9 cellular contexts compared by ENCODE assay signal in the genomic region with DNA sequence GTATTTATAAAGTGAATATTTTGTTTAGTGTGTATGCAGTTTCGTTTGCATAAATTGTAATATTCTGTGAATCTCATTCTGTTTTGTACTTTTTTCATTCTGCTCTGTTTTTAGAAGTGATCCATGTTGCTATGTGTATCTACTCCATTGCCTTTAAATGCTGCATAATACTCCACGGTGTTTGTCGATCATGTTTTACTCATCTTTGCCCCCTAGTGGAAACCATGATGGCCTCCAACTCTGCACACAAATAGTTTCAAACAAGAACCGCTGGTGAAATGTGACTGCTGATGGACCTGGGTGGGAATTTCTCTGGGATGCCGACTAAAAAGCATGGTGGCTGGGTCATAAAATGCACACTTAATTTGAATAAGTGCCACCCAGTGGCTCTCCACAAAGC. TPM values are rescaled to one million over a fixed set of nuclear protein-coding genes. Genes with fewer than 3 reads are reported as not detected.
DNase-seq lines count a peak whose midpoint lies in the region; ATAC-seq and TF ChIP-seq lines count a peak whose summit lies in the region.
"Had no signal": no experiment of that assay in that cellular context is flagged by ENCODE, and none has a peak within 500 bp of the region (broad histone marks: within the 10 kb centered on the region; RNA-seq: fewer than 3 reads in every experiment).

No MANE protein-coding gene starts in this region.

- peaks cover 40% of the 10 kb centered on the region for H3K27me3 Mint-ChIP-seq in CD4-positive, alpha-beta T cell
- H3K27me3 Mint-ChIP-seq in glutamatergic neuron (ENCODE audit: unreplicated experiment), result peaks cover 2% of the 10 kb centered on the region
- peaks cover 30% of the 10 kb centered on the region for H3K27me3 Mint-ChIP-seq in activated CD8-positive, alpha-beta memory T cell treated with anti-CD3 and anti-CD28 coated beads, Interleukin-2, amount 10 ng/mL, durations not matched to agents 7 days and 5 days

- intact Hi-C loops in CD4-positive, alpha-beta T cell (cut with DNase I, micrococcal nuclease), result loop anchor here (1.0 to 2.0 kb wide), 2 partner anchors 183 kb away; no protein-coding TSS in a partner anchor

- peaks cover 4% of the 10 kb centered on the region for H3K27me3 ChIP-seq in CD4-positive, alpha-beta T cell (ENCODE audit: control insufficient read depth, insufficient read depth, low read length)

- H3K36me3 Mint-ChIP-seq in CD4-positive, alpha-beta T cell (ENCODE audit: low read depth), result no peaks in the 10 kb centered on the region
- H3K36me3 Mint-ChIP-seq in glutamatergic neuron (ENCODE audit: unreplicated experiment), result no peaks in the 10 kb centered on the region
- H3K36me3 Mint-ChIP-seq in activated CD8-positive, alpha-beta memory T cell treated with anti-CD3 and anti-CD28 coated beads, Interleukin-2, amount 10 ng/mL, durations not matched to agents 7 days and 5 days, result no peaks in the 10 kb centered on the region

- POLR2A ChIA-PET in CD4-positive, alpha-beta T cell (lab: Charles Lee), result no interaction called here

- CTCF ChIA-PET in CD4-positive, alpha-beta T cell (lab: Charles Lee), result no interaction called here
- CTCF ChIA-PET in activated CD8-positive, alpha-beta memory T cell treated with anti-CD3 and anti-CD28 coated beads, Interleukin-2, amount 10 ng/mL, durations not matched to agents 7 days and 5 days (lab: Charles Lee), result no interaction called here

- peak; percentile 16 for TF ChIP-seq CTCF in CD4-positive, alpha-beta T cell (IDR thresholded peaks at IDR 0.05)
- peak; percentile 54 for TF ChIP-seq CTCF in glutamatergic neuron (IDR thresholded peaks at IDR 0.05; ENCODE audit: partially characterized antibody, unreplicated experiment)

- H3K27ac Mint-ChIP-seq in CD4-positive, alpha-beta T cell, result no peak overlapping the region
- no peak overlapping the region for H3K27ac Mint-ChIP-seq in glutamatergic neuron (ENCODE audit: unreplicated experiment)
- no peak overlapping the region for H3K27ac Mint-ChIP-seq in activated CD8-positive, alpha-beta memory T cell treated with anti-CD3 and anti-CD28 coated beads, Interleukin-2, amount 10 ng/mL, durations not matched to agents 7 days and 5 days

- H3K4me1 Mint-ChIP-seq in CD4-positive, alpha-beta T cell (ENCODE audit: low read depth), result no peaks in the 10 kb centered on the region
- peaks cover 13% of the 10 kb centered on the region for H3K4me1 Mint-ChIP-seq in glutamatergic neuron (ENCODE audit: low read depth, unreplicated experiment)
- peaks cover 6% of the 10 kb centered on the region for H3K4me1 Mint-ChIP-seq in activated CD8-positive, alpha-beta memory T cell treated with anti-CD3 and anti-CD28 coated beads, Interleukin-2, amount 10 ng/mL, durations not matched to agents 7 days and 5 days

- no peak for DNase-seq in CD4-positive, alpha-beta T cell
- DNase-seq in HCEC 1CT (peak; percentile 32), RPMI7951 (ENCODE audit: low read depth) (peak; percentile 39), glutamatergic neuron (no peak), NOMO-1 treated with DMSO at 0.1 percent for 48 hours (lab: John Stamatoyannopoulos, UW; ENCODE audit: unreplicated experiment) (no peak), ureter (ENCODE audit: low spot score) (no peak)
- no peak for DNase-seq in activated CD8-positive, alpha-beta memory T cell treated with anti-CD3 and anti-CD28 coated beads, Interleukin-2, amount 10 ng/mL, durations not matched to agents 7 days and 5 days
- DNase-seq: gastrocnemius medialis had no signal

- no peaks in the 10 kb centered on the region for H3K9me3 Mint-ChIP-seq in CD4-positive, alpha-beta T cell
- peaks cover 10% of the 10 kb centered on the region for H3K9me3 Mint-ChIP-seq in glutamatergic neuron (ENCODE audit: unreplicated experiment)
- no peaks in the 10 kb centered on the region for H3K9me3 Mint-ChIP-seq in activated CD8-positive, alpha-beta memory T cell treated with anti-CD3 and anti-CD28 coated beads, Interleukin-2, amount 10 ng/mL, durations not matched to agents 7 days and 5 days (ENCODE audit: low read depth)

- no peak overlapping the region for H3K4me3 Mint-ChIP-seq in CD4-positive, alpha-beta T cell
- no peak overlapping the region for H3K4me3 Mint-ChIP-seq in glutamatergic neuron (ENCODE audit: unreplicated experiment)
- H3K4me3 Mint-ChIP-seq in activated CD8-positive, alpha-beta memory T cell treated with anti-CD3 and anti-CD28 coated beads, Interleukin-2, amount 10 ng/mL, durations not matched to agents 7 days and 5 days, result no peak overlapping the region

- no peak overlapping the region for H3K27ac ChIP-seq in CD4-positive, alpha-beta T cell (ENCODE audit: low read depth, low read length)
- H3K27ac ChIP-seq: gastrocnemius medialis had no signal

- no peaks in the 10 kb centered on the region for H3K9me3 ChIP-seq in CD4-positive, alpha-beta T cell (ENCODE audit: control insufficient read depth, low read length)
- H3K9me3 ChIP-seq: gastrocnemius medialis had no signal

- no peak for ATAC-seq in CD4-positive, alpha-beta T cell (ENCODE audit: poor library complexity)
- no peak for ATAC-seq in activated CD8-positive, alpha-beta memory T cell treated with anti-CD3 and anti-CD28 coated beads, Interleukin-2, amount 10 ng/mL, durations not matched to agents 7 days and 5 days
- ATAC-seq in GM21786 (IDR thresholded peaks at IDR 0.05; ENCODE audit: unreplicated experiment), result no peak
- ATAC-seq: gastrocnemius medialis had no signal

RNA-seq across cellular contexts. Expression of gene SKOR2, which starts 32.0 kb away (rescaled TPM):
- not detected for total RNA-seq in CD4-positive, alpha-beta T cell
- not detected in 2 replicates for total RNA-seq in RPMI7951 (2014; rRNA removed; shearing (Covaris generic))
- 6.7 TPM for total RNA-seq in glutamatergic neuron (ENCODE audit: unreplicated experiment)
- total RNA-seq in activated CD8-positive, alpha-beta memory T cell treated with anti-CD3 and anti-CD28 coated beads, Interleukin-2, amount 10 ng/mL, durations not matched to agents 7 days and 5 days, result not detected
- not detected for total RNA-seq in ureter
- total RNA-seq: gastrocnemius medialis had no signal

Comparison
In these comparisons a context has a peak if more than half of its experiments do, and no peak if none do; other contexts are left out.
1. DNase-seq: peak in HCEC 1CT (single experiment) and RPMI7951 (single experiment); none in CD4-positive, alpha-beta T cell (0 of 10), glutamatergic neuron (single experiment), activated CD8-positive, alpha-beta memory T cell treated with anti-CD3 and anti-CD28 coated beads, Interleukin-2, amount 10 ng/mL, durations not matched to agents 7 days and 5 days (single experiment), NOMO-1 treated with DMSO at 0.1 percent for 48 hours (single experiment) and ureter (single experiment).